1 cellular context compared by ENCODE assay signal in genomic region chr3:188298585-188298984, GRCh38.
TF ChIP-seq lines count a peak whose summit lies in the region.

No MANE protein-coding gene starts in this region.

TF ChIP-seq in A549, 52 proteins besides CTCF, POLR2A, EP300 and RAD21 (continued from another document):
- TF ChIP-seq ATOH8 (CRISPR knock-in tag; IDR thresholded peaks at IDR 0.05; ENCODE audit: low read depth) (no peak), EHMT2 (IDR thresholded peaks at IDR 0.05; ENCODE audit: low read depth) (no peak), BCL3 (IDR thresholded peaks at IDR 0.05) (no peak), PHF8 (IDR thresholded peaks at IDR 0.05; ENCODE audit: borderline replicate concordance, low read depth) (no peak), ELK1 (IDR thresholded peaks at IDR 0.05; ENCODE audit: low read depth, low read length) (no peak), FOXS1 (CRISPR knock-in tag; IDR thresholded peaks at IDR 0.05) (no peak), MYC (IDR thresholded peaks at IDR 0.05; ENCODE audit: borderline replicate concordance, low read length) (no peak), RCOR1 (IDR thresholded peaks at IDR 0.05; ENCODE audit: low read depth, low read length) (no peak), NFE2L2 (conservative IDR thresholded peaks at IDR 0.05; ENCODE audit: low read length) (no peak)
TF ChIP-seq in A549: peak in this region for 0.
